Comparison of ENCODE assay signal across 27 cellular contexts in the genomic region with DNA sequence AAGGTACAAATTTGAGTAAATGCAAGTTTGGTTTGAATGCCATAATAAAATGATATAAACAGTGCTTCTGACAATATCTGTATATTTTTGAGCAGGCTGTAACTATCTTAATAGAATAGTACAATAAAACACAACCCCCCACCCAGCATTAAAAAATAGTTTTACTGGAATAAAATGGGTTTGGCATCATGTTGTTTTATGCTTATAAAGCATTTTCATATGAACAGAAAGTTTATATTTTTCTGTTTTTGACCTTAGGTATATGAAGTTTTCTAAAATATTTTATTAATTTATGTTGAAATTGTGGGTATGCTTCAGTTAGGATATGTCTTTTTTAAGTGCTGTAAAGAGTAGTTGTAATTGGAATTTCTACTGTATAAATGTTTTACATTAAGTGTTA. TPM values are rescaled to one million over a fixed set of nuclear protein-coding genes. Genes with fewer than 3 reads are reported as not detected.
"Had no signal": no experiment of that assay in that cellular context is flagged by ENCODE, and none has a peak within 500 bp of the region (broad histone marks: within the 10 kb centered on the region; RNA-seq: fewer than 3 reads in every experiment).

No MANE protein-coding gene starts in this region.

- H3K9me3 ChIP-seq: esophagus muscularis mucosa, gastroesophageal sphincter, heart left ventricle, left lung, lower lobe of right lung, mucosa of descending colon had no signal

- H3K79me2 ChIP-seq: hepatocyte had no signal

- H3K4me2 ChIP-seq: hepatocyte had no signal

- H3K4me1 ChIP-seq: esophagus muscularis mucosa, foreskin keratinocyte, gastroesophageal sphincter, lower lobe of right lung had no signal

- H2AFZ ChIP-seq: hepatocyte had no signal

- H3K27me3 ChIP-seq: dorsolateral prefrontal cortex, esophagus muscularis mucosa, foreskin keratinocyte, gastroesophageal sphincter, heart left ventricle, hepatocyte, left lung had no signal

- ATAC-seq: foreskin keratinocyte; gastroesophageal sphincter; heart left ventricle; left cardiac atrium; left lung; left ventricle myocardium superior; lower lobe of right lung; mucosa of descending colon; naive thymus-derived CD8-positive, alpha-beta T cell had no signal

- H3K4me3 ChIP-seq: coronary artery, dorsolateral prefrontal cortex, esophagus muscularis mucosa, gastroesophageal sphincter, heart left ventricle, hepatocyte, left lung, lower lobe of right lung, mucosa of descending colon had no signal

- DNase-seq: dermis blood vessel endothelial cell; dorsolateral prefrontal cortex; effector CD4-positive, alpha-beta T cell; effector memory CD4-positive, alpha-beta T cell; foreskin keratinocyte; heart left ventricle; hypothalamus; immature natural killer cell; left cardiac atrium; left lung; left ventricle myocardium superior; lower lobe of right lung; mesenchymal stem cell; mucosa of descending colon; naive B cell; naive thymus-derived CD8-positive, alpha-beta T cell had no signal

- H3K27ac ChIP-seq: coronary artery, dorsolateral prefrontal cortex, esophagus muscularis mucosa, foreskin keratinocyte, gastroesophageal sphincter, heart left ventricle, hepatocyte, left lung, lower lobe of right lung had no signal

- FAIRE-seq: endothelial cell of umbilical vein, frontal cortex, keratinocyte had no signal

RNA-seq across cellular contexts. Expression of a gene that starts 57.2 kb away (rescaled TPM):
- total RNA-seq: dermis blood vessel endothelial cell; epithelial cell of proximal tubule; fibroblast of villous mesenchyme; foreskin keratinocyte; kidney epithelial cell; lung microvascular endothelial cell; naive thymus-derived CD8-positive, alpha-beta T cell had no signal
- polyA plus RNA-seq: immature natural killer cell; keratinocyte; naive thymus-derived CD8-positive, alpha-beta T cell had no signal
